In the genomic region with DNA sequence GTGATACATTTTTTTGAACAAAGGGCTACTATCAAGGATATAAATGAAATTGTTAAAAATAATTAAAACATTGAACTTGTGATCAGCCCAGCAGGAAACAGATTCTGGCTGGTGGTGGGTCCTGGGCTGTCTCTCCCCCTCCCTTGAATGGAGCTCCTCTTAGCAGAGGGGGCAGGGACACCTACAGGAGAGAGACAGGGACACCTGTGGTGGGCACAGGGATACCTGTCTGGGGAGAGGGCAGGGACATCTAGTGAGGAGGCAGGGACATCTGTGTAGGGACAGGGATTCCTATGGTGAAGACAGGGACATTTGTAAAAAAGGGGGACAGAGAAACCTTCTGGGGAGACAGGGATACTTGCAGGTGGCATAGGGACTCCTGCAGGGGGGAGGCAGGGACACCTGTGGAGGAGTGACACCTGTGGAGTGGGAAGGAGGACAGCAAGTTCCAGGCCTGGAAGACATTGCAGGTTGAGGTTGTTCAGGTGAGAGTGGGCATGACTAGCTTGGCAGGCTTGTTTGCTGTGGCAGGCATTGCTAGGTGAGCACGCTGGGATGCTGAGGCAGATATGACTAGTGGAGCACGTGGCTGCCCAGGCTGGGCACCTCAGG, we compare ENCODE assay signal across 20 cellular contexts.
"Had no signal": no experiment of that assay in that cellular context is flagged by ENCODE, and none has a peak within 500 bp of the region (broad histone marks: within the 10 kb centered on the region; RNA-seq: fewer than 3 reads in every experiment).

No MANE protein-coding gene starts in this region.

- H3K27ac ChIP-seq: SJSA1, SK-N-MC had no signal

- H3K27ac Mint-ChIP-seq: IgD-negative memory B cell had no signal

- DNase-seq: MV-4-11, NCI-H1048, NCI-H1105, NCI-H1417 treated with DMSO at 0.1 percent for 48 hours, NCI-H146, NCI-H1694 treated with DMSO at 0.1 percent for 48 hours, NCI-H1930, NCI-H2081, NCI-H2107, NCI-H2227 treated with DMSO at 0.1 percent for 48 hours, NCI-H524 treated with DMSO at 0.1 percent for 48 hours, NCI-H69, NCI-H774, Right ventricle myocardium superior, RPMI8226, SIG-M5 had no signal

- H3K4me3 Mint-ChIP-seq: IgD-negative memory B cell had no signal

- H3K27me3 Mint-ChIP-seq: IgD-negative memory B cell had no signal

- H3K4me1 ChIP-seq: SJSA1 had no signal

- H3K4me3 ChIP-seq: K562, SJSA1, SK-N-MC had no signal

- H3K27me3 ChIP-seq: SJSA1 had no signal

- ATAC-seq: K562 had no signal

- H3K4me1 Mint-ChIP-seq: IgD-negative memory B cell had no signal

- H3K36me3 ChIP-seq: SJSA1 had no signal
